ENCODE assay signal across 8 cellular contexts in genomic region chr7:29684146-29684786, GRCh38.
DNase-seq lines count a peak whose midpoint lies in the region; ATAC-seq and TF ChIP-seq lines count a peak whose summit lies in the region.
"Not testable (repeated sequence)": the region's sequence is repeated elsewhere in the genome, so short reads cannot be mapped to it uniquely, and the experiment has no call there.

No MANE protein-coding gene starts in this region.

- H3K4me1 Mint-ChIP-seq in IgD-negative memory B cell = not testable (repeated sequence)
- H3K4me1 Mint-ChIP-seq in brain (peaks cover 32% of the 10 kb centered on the region), nephron progenitor cell (peaks cover 23% of the 10 kb centered on the region)

- peak overlapping the region; percentile 31 for H3K4me3 ChIP-seq in GM12865 (ENCODE audit: low read depth, low read length)
- H3K4me3 ChIP-seq in tibial artery = peak overlapping the region; percentile 89 to 94

- H3K27me3 Mint-ChIP-seq in IgD-negative memory B cell; brain; nephron progenitor cell (ENCODE audit: low read depth, poor library complexity): not testable (repeated sequence)

- H3K36me3 Mint-ChIP-seq in IgD-negative memory B cell; brain; nephron progenitor cell (ENCODE audit: low read depth): not testable (repeated sequence)

- ATAC-seq in SK-N-SH treated with all-trans-retinoic acid at 6 μM for 48 hours (peak; percentile 56), left cardiac atrium (peak; percentile 31 to 55)

- not testable (repeated sequence) for H3K36me3 ChIP-seq in tibial artery

- H3K4me3 Mint-ChIP-seq in IgD-negative memory B cell (peak overlapping the region; percentile 90 to 99 (median 96)), brain (peak overlapping the region; percentile 86 to 94 (median 91)), nephron progenitor cell (peak overlapping the region; percentile 84)

- H3K27ac ChIP-seq in tibial artery = peak overlapping the region; percentile 94 to 98

- peak overlapping the region in 2 of 3 donors; percentile 81 to 93 for H3K27ac Mint-ChIP-seq in IgD-negative memory B cell
- H3K27ac Mint-ChIP-seq in brain = peak overlapping the region; percentile 65 to 87 (median 82)
- not testable (repeated sequence) for H3K27ac Mint-ChIP-seq in nephron progenitor cell

- H3K9me3 Mint-ChIP-seq in IgD-negative memory B cell, brain, nephron progenitor cell: not testable (repeated sequence)

- not testable (repeated sequence) for TF ChIP-seq CTCF in GM12865 (IDR thresholded peaks at IDR 0.05; ENCODE audit: insufficient read depth, low read depth, low read length, missing control alignments); brain (conservative IDR thresholded peaks at IDR 0.05); nephron progenitor cell (IDR thresholded peaks at IDR 0.05); tibial artery (IDR thresholded peaks at IDR 0.05)

- intact Hi-C loops in left cardiac atrium (cut with DNase I); tibial artery (cut with DNase I; ENCODE audit: low total_unique reads): not testable (repeated sequence)

- H3K4me1 ChIP-seq in tibial artery = peaks cover 0 to 19% (median 0%) of the 10 kb centered on the region in 4 donors

- H3K9me3 ChIP-seq in tibial artery = not testable (repeated sequence)

- not testable (repeated sequence) for H3K27me3 ChIP-seq in tibial artery

- not testable (repeated sequence) for DNase-seq in GM12865 (ENCODE audit: low read depth); left cardiac atrium; nephron progenitor cell; tibial artery
- peak; percentile 7 for DNase-seq in HCEC 1CT
